ENCODE assay signal across 1 cellular context in the genomic region with DNA sequence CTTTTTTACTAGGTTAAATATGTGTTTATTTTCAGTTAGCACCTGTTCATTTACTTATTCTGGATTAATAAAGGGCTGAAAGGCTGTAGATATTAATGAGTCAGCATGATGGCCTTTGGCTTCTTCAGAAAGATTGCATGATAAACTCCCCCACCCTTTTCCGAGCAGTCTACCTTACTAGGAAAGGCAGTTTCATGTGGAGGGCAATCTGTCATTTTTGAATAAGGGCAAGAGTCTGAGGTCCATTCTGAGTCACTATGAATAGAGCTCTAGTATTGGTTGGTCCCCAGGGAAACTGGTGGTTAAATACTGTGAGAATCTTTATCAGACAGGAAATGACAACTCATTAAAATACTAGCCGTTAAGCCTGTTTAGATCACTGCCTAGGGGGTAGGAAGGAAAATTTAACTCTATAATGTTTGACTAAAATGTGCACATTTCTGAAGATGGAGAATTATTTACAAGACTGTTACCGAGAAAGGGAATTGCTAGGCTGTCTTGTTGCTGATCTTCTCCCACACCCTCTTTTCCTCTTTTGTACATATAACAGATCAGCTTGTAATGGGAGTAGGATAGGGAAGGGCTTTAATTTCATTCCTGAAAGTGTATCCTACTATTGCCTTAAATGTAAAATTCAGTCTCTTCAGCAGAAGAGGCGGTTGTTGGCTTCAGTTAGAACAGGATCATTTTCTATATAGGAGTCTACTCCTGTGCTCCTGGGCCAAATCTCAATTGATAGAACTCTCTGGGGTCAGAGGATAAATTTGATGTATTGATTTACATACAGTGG.
A peak's percentile ranks its signal among the peaks of the same experiment; 100 is the strongest.
TF ChIP-seq lines count a peak whose summit lies in the region.

No MANE protein-coding gene starts in this region.

TF ChIP-seq in GM12878, 131 proteins besides CTCF, POLR2A, EP300 and RAD21 (continued from another document and continues in another):
- TF ChIP-seq NKRF (conservative IDR thresholded peaks at IDR 0.05), result peak; percentile 49; the same call in 1 of the 2 replicates
- no peak for TF ChIP-seq ZNF207 (IDR thresholded peaks at IDR 0.05; ENCODE audit: borderline replicate concordance)
- TF ChIP-seq ZNF217 (IDR thresholded peaks at IDR 0.05), result peak; percentile 85; the same call in 1 of the 2 replicates
- peak; percentile 98 for TF ChIP-seq MTA3 (IDR thresholded peaks at IDR 0.05; ENCODE audit: borderline replicate concordance, low read length)
- TF ChIP-seq, protein P1, sequence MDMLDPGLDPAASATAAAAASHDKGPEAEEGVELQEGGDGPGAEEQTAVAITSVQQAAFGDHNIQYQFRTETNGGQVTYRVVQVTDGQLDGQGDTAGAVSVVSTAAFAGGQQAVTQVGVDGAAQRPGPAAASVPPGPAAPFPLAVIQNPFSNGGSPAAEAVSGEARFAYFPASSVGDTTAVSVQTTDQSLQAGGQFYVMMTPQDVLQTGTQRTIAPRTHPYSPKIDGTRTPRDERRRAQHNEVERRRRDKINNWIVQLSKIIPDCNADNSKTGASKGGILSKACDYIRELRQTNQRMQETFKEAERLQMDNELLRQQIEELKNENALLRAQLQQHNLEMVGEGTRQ (IDR thresholded peaks at IDR 0.05; ENCODE audit: borderline replicate concordance, low read depth, low read length), result no peak
- TF ChIP-seq SMARCA5 (IDR thresholded peaks at IDR 0.05), result no peak
- TF ChIP-seq, protein P2, sequence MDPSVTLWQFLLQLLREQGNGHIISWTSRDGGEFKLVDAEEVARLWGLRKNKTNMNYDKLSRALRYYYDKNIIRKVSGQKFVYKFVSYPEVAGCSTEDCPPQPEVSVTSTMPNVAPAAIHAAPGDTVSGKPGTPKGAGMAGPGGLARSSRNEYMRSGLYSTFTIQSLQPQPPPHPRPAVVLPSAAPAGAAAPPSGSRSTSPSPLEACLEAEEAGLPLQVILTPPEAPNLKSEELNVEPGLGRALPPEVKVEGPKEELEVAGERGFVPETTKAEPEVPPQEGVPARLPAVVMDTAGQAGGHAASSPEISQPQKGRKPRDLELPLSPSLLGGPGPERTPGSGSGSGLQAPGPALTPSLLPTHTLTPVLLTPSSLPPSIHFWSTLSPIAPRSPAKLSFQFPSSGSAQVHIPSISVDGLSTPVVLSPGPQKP (IDR thresholded peaks at IDR 0.05; ENCODE audit: low read depth, low read length), result no peak
- no peak for TF ChIP-seq BRCA1 (IDR thresholded peaks at IDR 0.05; ENCODE audit: low read depth, low read length)
- TF ChIP-seq TBL1XR1 (IDR thresholded peaks at IDR 0.05; ENCODE audit: low read depth, low read length), result peak; percentile 88; the same call in 1 of the 2 replicates
- peak; percentile 90; the same call in 1 of the 2 replicates for TF ChIP-seq NFXL1 (IDR thresholded peaks at IDR 0.05; ENCODE audit: borderline replicate concordance)
- peak; percentile 50; the same call in 1 of the 2 replicates for TF ChIP-seq NR2C1 (IDR thresholded peaks at IDR 0.05)
- peak; percentile 85 for TF ChIP-seq CBFB (IDR thresholded peaks at IDR 0.05; ENCODE audit: low read depth)
- TF ChIP-seq MYC (IDR thresholded peaks at IDR 0.05; ENCODE audit: insufficient read depth, insufficient read length, insufficient replicate concordance, low read length, severe bottlenecking), result no peak
- TF ChIP-seq USF1 (IDR thresholded peaks at IDR 0.05; ENCODE audit: borderline replicate concordance, extremely low read length, insufficient read depth, low read depth, low read length), result no peak
- TF ChIP-seq RAD51 (IDR thresholded peaks at IDR 0.05), result peak; percentile 56
- peak; percentile 78; the same call in 1 of the 2 replicates for TF ChIP-seq TCF3 (IDR thresholded peaks at IDR 0.05; ENCODE audit: borderline replicate concordance, insufficient read depth, low read depth, low read length)
- peak; percentile 90 for TF ChIP-seq PAX5 (IDR thresholded peaks at IDR 0.05; ENCODE audit: borderline replicate concordance, low read depth, low read length)
- no peak for TF ChIP-seq YBX1 (IDR thresholded peaks at IDR 0.05)
- TF ChIP-seq DPF2 (IDR thresholded peaks at IDR 0.05), result peak; percentile 95
- TF ChIP-seq CEBPB (IDR thresholded peaks at IDR 0.05; ENCODE audit: borderline replicate concordance in 1 of 2, low read depth in 2 of 2, low read length in 2 of 2), result peak in 1 of 2 experiments; percentile 87; a peak in 1 of 4 replicates
- no peak for TF ChIP-seq ZBTB11 (CRISPR knock-in tag; IDR thresholded peaks at IDR 0.05)
- peak; percentile 99 for TF ChIP-seq FOXM1 (IDR thresholded peaks at IDR 0.05; ENCODE audit: low read depth, low read length)
- TF ChIP-seq CREM (IDR thresholded peaks at IDR 0.05; ENCODE audit: low read depth), result peak; percentile 92
- TF ChIP-seq CHD4 (IDR thresholded peaks at IDR 0.05), result no peak
- TF ChIP-seq ZBTB33 (IDR thresholded peaks at IDR 0.05), result no peak
- no peak for TF ChIP-seq KAT2A (conservative IDR thresholded peaks at IDR 0.05; ENCODE audit: control insufficient read depth, low read depth, low read length)
- TF ChIP-seq RCOR1 (conservative IDR thresholded peaks at IDR 0.05; ENCODE audit: low read depth, low read length), result no peak
- no peak for TF ChIP-seq E4F1 (IDR thresholded peaks at IDR 0.05; ENCODE audit: borderline replicate concordance, partially characterized antibody)
- TF ChIP-seq ZNF622 (IDR thresholded peaks at IDR 0.05), result no peak
- TF ChIP-seq BHLHE40 (IDR thresholded peaks at IDR 0.05; ENCODE audit: borderline replicate concordance in 1 of 2, low read depth in 2 of 2, low read length in 1 of 2), result peak; percentile 69 to 76
- no peak for TF ChIP-seq ASH2L (IDR thresholded peaks at IDR 0.05; ENCODE audit: borderline replicate concordance, low read depth)
- no peak for TF ChIP-seq SREBF1 (IDR thresholded peaks at IDR 0.05; ENCODE audit: low read length)
- peak; percentile 96 for TF ChIP-seq IRF4 (IDR thresholded peaks at IDR 0.05; ENCODE audit: low read depth, low read length)
- TF ChIP-seq, protein P3, sequence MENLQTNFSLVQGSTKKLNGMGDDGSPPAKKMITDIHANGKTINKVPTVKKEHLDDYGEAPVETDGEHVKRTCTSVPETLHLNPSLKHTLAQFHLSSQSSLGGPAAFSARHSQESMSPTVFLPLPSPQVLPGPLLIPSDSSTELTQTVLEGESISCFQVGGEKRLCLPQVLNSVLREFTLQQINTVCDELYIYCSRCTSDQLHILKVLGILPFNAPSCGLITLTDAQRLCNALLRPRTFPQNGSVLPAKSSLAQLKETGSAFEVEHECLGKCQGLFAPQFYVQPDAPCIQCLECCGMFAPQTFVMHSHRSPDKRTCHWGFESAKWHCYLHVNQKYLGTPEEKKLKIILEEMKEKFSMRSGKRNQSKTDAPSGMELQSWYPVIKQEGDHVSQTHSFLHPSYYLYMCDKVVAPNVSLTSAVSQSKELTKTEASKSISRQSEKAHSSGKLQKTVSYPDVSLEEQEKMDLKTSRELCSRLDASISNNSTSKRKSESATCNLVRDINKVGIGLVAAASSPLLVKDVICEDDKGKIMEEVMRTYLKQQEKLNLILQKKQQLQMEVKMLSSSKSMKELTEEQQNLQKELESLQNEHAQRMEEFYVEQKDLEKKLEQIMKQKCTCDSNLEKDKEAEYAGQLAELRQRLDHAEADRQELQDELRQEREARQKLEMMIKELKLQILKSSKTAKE (IDR thresholded peaks at IDR 0.05; ENCODE audit: low read depth, poor library complexity, severe bottlenecking), result peak; percentile 99
- TF ChIP-seq, protein P4, sequence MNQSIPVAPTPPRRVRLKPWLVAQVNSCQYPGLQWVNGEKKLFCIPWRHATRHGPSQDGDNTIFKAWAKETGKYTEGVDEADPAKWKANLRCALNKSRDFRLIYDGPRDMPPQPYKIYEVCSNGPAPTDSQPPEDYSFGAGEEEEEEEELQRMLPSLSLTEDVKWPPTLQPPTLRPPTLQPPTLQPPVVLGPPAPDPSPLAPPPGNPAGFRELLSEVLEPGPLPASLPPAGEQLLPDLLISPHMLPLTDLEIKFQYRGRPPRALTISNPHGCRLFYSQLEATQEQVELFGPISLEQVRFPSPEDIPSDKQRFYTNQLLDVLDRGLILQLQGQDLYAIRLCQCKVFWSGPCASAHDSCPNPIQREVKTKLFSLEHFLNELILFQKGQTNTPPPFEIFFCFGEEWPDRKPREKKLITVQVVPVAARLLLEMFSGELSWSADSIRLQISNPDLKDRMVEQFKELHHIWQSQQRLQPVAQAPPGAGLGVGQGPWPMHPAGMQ (IDR thresholded peaks at IDR 0.05; ENCODE audit: borderline replicate concordance), result no peak
- no peak for TF ChIP-seq WRNIP1 (IDR thresholded peaks at IDR 0.05; ENCODE audit: borderline replicate concordance, low read depth, low read length)
- TF ChIP-seq NFYA (IDR thresholded peaks at IDR 0.05; ENCODE audit: borderline replicate concordance, low read depth, low read length), result no peak
- TF ChIP-seq ZNF384 (IDR thresholded peaks at IDR 0.05; ENCODE audit: borderline replicate concordance, low read depth, low read length), result no peak
- TF ChIP-seq POLR2AphosphoS2 (IDR thresholded peaks at IDR 0.05; ENCODE audit: low read depth, low read length), result no peak
